ENCODE assay signal across 16 cellular contexts in the genomic region with DNA sequence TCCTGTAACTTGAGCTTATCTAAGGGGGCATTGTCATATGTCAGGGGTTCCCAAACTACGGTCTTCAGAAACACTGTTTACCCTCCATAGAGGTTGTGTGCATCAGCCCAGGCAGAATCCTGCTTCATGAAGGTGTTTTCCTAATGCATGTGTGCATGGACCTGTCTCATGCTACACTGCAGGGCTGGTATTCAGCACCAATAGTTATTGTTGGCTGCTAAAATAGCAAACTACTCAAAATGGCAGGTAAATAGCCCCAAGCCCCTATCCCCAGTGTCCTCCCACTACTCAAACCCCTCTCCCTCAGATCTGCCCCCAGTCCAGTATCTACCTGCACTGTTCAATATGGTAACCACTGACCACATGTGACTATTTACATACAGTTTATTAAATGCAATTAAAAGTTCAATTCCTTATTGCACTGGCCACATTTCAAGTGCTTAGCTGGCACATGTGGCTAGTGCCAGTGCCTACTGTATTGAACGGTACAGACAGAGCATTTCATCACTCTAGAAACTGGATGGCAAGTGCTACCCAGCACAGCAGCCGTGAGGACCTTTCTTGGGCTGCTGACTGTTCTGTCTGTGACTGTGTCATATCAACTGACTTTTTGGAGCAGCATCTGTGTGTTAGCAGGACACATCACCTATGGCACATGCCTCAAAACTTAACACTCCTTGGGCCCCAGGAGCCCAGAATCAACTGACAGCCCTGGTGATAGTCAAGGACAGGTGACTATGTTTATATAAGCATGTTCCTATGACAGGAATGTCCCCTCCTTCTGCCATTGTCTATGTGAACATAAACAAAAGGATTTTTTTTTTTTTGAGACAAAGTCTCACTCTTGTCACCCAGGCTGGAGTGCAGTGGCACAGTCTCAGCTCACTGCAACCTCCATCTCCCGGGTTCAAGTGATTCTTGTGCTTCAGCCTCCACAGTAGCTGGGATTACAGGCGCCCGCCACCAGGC. TPM values are rescaled to one million over a fixed set of nuclear protein-coding genes. Genes with fewer than 3 reads are reported as not detected.
DNase-seq lines count a peak whose midpoint lies in the region; ATAC-seq, FAIRE-seq and TF ChIP-seq lines count a peak whose summit lies in the region.
"Had no signal": no experiment of that assay in that cellular context is flagged by ENCODE, and none has a peak within 500 bp of the region (broad histone marks: within the 10 kb centered on the region; RNA-seq: fewer than 3 reads in every experiment).

No MANE protein-coding gene starts in this region.

- H3K4me3 Mint-ChIP-seq in activated naive CD8-positive, alpha-beta T cell treated with anti-CD3 and anti-CD28 coated beads, Interleukin-2, amount 50 U/mL, for 24 hours, result peak overlapping the region; percentile 23

- H3K36me3 Mint-ChIP-seq in activated naive CD8-positive, alpha-beta T cell treated with anti-CD3 and anti-CD28 coated beads, Interleukin-2, amount 50 U/mL, for 24 hours (ENCODE audit: low read depth), result peaks cover 45% of the 10 kb centered on the region

- peak overlapping the region; percentile 61 for H3K27ac Mint-ChIP-seq in activated naive CD8-positive, alpha-beta T cell treated with anti-CD3 and anti-CD28 coated beads, Interleukin-2, amount 50 U/mL, for 24 hours

- in situ Hi-C loops in G401 (cut with HindIII; ENCODE audit: low sequenced_read_pairs), result no loop called here

- H3K36me3 ChIP-seq in Peyer's patch (peaks cover 0 to 43% (median 0%) of the 10 kb centered on the region in 3 donors), small intestine (ENCODE audit: control insufficient read depth in 2 of 2, insufficient read depth in 2 of 2, low read length in 2 of 2) (peaks cover 22 to 26% of the 10 kb centered on the region in 2 donors)

- no peak for TF ChIP-seq POLR2A in Peyer's patch (IDR thresholded peaks at IDR 0.05)

- H3K4me3 ChIP-seq in Peyer's patch, result no peak overlapping the region
- no peak overlapping the region for H3K4me3 ChIP-seq in small intestine (ENCODE audit: low read depth in 1 of 2, low read length in 2 of 2)
- H3K4me3 ChIP-seq: body of pancreas, SJSA1, tibial nerve had no signal

- H3K9me3 ChIP-seq in Peyer's patch (no peaks in the 10 kb centered on the region), small intestine (ENCODE audit: control insufficient read depth, low read depth) (no peaks in the 10 kb centered on the region)
- H3K9me3 ChIP-seq: body of pancreas, SJSA1, tibial nerve had no signal

- ATAC-seq in activated naive CD8-positive, alpha-beta T cell treated with anti-CD3 and anti-CD28 coated beads, Interleukin-2, amount 50 U/mL, for 24 hours, result peak; percentile 17
- ATAC-seq: body of pancreas had no signal

- H3K9me3 Mint-ChIP-seq in activated naive CD8-positive, alpha-beta T cell treated with anti-CD3 and anti-CD28 coated beads, Interleukin-2, amount 50 U/mL, for 24 hours, result no peaks in the 10 kb centered on the region

- H3K27ac ChIP-seq in Peyer's patch (peak overlapping the region in 3 of 4 donors; percentile 42 to 62 (median 52)), small intestine (ENCODE audit: low read depth in 1 of 2, low read length in 1 of 2) (peak overlapping the region; percentile 29 to 49)
- H3K27ac ChIP-seq: SJSA1 had no signal

- H3K27me3 Mint-ChIP-seq in activated naive CD8-positive, alpha-beta T cell treated with anti-CD3 and anti-CD28 coated beads, Interleukin-2, amount 50 U/mL, for 24 hours, result no peaks in the 10 kb centered on the region

- H3K4me1 Mint-ChIP-seq in activated naive CD8-positive, alpha-beta T cell treated with anti-CD3 and anti-CD28 coated beads, Interleukin-2, amount 50 U/mL, for 24 hours, result peaks cover 80% of the 10 kb centered on the region

- peak; percentile 21 for DNase-seq in activated CD4-positive, alpha-beta T cell treated with anti-CD3 and anti-CD28 coated beads for 48 hours
- DNase-seq in activated CD4-positive, alpha-beta T cell treated with anti-CD3 and anti-CD28 coated beads, Interleukin-2, amount 50 U/mL, for 4 hours, result no peak
- peak in 2 of 3 donors; percentile 41 to 49 for DNase-seq in Peyer's patch
- DNase-seq in activated naive CD8-positive, alpha-beta T cell treated with anti-CD3 and anti-CD28 coated beads, Interleukin-2, amount 50 U/mL, for 24 hours, result no peak
- no peak for DNase-seq in small intestine
- no peak for DNase-seq in G401 (ENCODE audit: low spot score)
- DNase-seq in kidney glomerular epithelial cell (lab: John Stamatoyannopoulos, UW), result no peak
- DNase-seq in NCI-H526 (lab: John Stamatoyannopoulos, UW), result no peak
- DNase-seq: body of pancreas, EL, hippocampal formation, NCI-H1092 treated with DMSO at 0.1 percent for 48 hours, NCI-H524 had no signal

- peaks cover 6 to 74% (median 31%) of the 10 kb centered on the region in 4 donors for H3K4me1 ChIP-seq in Peyer's patch
- H3K4me1 ChIP-seq in small intestine (ENCODE audit: control insufficient read depth in 2 of 2, insufficient read depth in 1 of 2, low read depth in 1 of 2, low read length in 1 of 2), result peaks cover 15 to 17% of the 10 kb centered on the region in 2 donors
- H3K4me1 ChIP-seq: body of pancreas, SJSA1 had no signal

- TF ChIP-seq CTCF in Peyer's patch (IDR thresholded peaks at IDR 0.05), result no peak

- 55 to 69% (median 62%) methylated on average over 6 of the region's 6 CpGs for WGBS in small intestine, 3 donors

- H3K27me3 ChIP-seq in Peyer's patch (no peaks in the 10 kb centered on the region), small intestine (ENCODE audit: control insufficient read depth in 2 of 2, insufficient read depth in 2 of 2, low read length in 2 of 2) (no peaks in the 10 kb centered on the region)
- H3K27me3 ChIP-seq: body of pancreas, SJSA1, tibial nerve had no signal

- FAIRE-seq in small intestine (lab: Jason Lieb, UNC), result no peak
- FAIRE-seq: endothelial cell of umbilical vein had no signal

RNA-seq across cellular contexts. Expression of a gene that starts 9.0 kb away (rescaled TPM):
- 100 to 1,000 TPM in 3 of 4 donors, 10 to 100 TPM in 1; 92.7 to 152 (median 122) TPM for total RNA-seq in Peyer's patch
- polyA plus RNA-seq in small intestine, result 10 to 100 TPM; 51.7 to 64.1 (median 54.0) TPM
- total RNA-seq in G401 (2014; rRNA removed; shearing (Covaris generic)), result 9.2 and 13.4 TPM in 2 replicates

Comparison
In these comparisons a context has a peak if more than half of its experiments do, and no peak if none do; other contexts are left out.
1. DNase-seq: peak in activated CD4-positive, alpha-beta T cell treated with anti-CD3 and anti-CD28 coated beads for 48 hours (single experiment) and Peyer's patch (2 of 3); none in activated CD4-positive, alpha-beta T cell treated with anti-CD3 and anti-CD28 coated beads, Interleukin-2, amount 50 U/mL, for 4 hours (0 of 2), activated naive CD8-positive, alpha-beta T cell treated with anti-CD3 and anti-CD28 coated beads, Interleukin-2, amount 50 U/mL, for 24 hours (single experiment), small intestine (single experiment), G401 (single experiment), kidney glomerular epithelial cell (single experiment) and NCI-H526 (0 of 2).